ENCODE assay signal across 8 cellular contexts in genomic region chr17:10616502-10617119, GRCh38. TPM values are rescaled to one million over a fixed set of nuclear protein-coding genes. Genes with fewer than 3 reads are reported as not detected.
DNase-seq lines count a peak whose midpoint lies in the region; ATAC-seq and TF ChIP-seq lines count a peak whose summit lies in the region.

No MANE protein-coding gene starts in this region.

- H3K4me2 ChIP-seq in DOHH2 (ENCODE audit: low read length), result no peak overlapping the region

- intact Hi-C loops in activated CD4-positive, alpha-beta memory T cell treated with anti-CD3 and anti-CD28 coated beads for 36 hours (cut with micrococcal nuclease), result loop anchor here (10.0 kb wide), 2 partner anchors 322 to 692 kb away; no protein-coding TSS in a partner anchor

- no peak overlapping the region for H3K4me3 ChIP-seq in DOHH2 (ENCODE audit: low read length)

- no peak overlapping the region for H3K27ac ChIP-seq in DOHH2 (ENCODE audit: low read depth, low read length)

- peaks cover 3% of the 10 kb centered on the region for H3K27me3 Mint-ChIP-seq in activated CD4-positive, alpha-beta memory T cell treated with anti-CD3 and anti-CD28 coated beads for 36 hours

- no peaks in the 10 kb centered on the region for H3K27me3 ChIP-seq in DOHH2 (ENCODE audit: control insufficient read depth, low read length)

- no peak overlapping the region for H3K4me3 Mint-ChIP-seq in activated CD4-positive, alpha-beta memory T cell treated with anti-CD3 and anti-CD28 coated beads for 36 hours

- no peaks in the 10 kb centered on the region for H3K9me3 Mint-ChIP-seq in activated CD4-positive, alpha-beta memory T cell treated with anti-CD3 and anti-CD28 coated beads for 36 hours

- no peaks in the 10 kb centered on the region for H3K4me1 ChIP-seq in DOHH2 (ENCODE audit: control insufficient read depth, low read length)

- H3K27ac Mint-ChIP-seq in activated CD4-positive, alpha-beta memory T cell treated with anti-CD3 and anti-CD28 coated beads for 36 hours, result no peak overlapping the region

- peak; percentile 56 for ATAC-seq in HG02852 (IDR thresholded peaks at IDR 0.05; ENCODE audit: unreplicated experiment)
- no peak for ATAC-seq in GM21786 (IDR thresholded peaks at IDR 0.05; ENCODE audit: unreplicated experiment)

- POLR2A ChIA-PET in activated CD4-positive, alpha-beta memory T cell treated with anti-CD3 and anti-CD28 coated beads for 36 hours (lab: Charles Lee), result no interaction called here

- CTCF ChIA-PET in activated CD4-positive, alpha-beta memory T cell treated with anti-CD3 and anti-CD28 coated beads for 36 hours (lab: Charles Lee), result interaction anchor here (0.7 to 7.9 kb wide), 27 partner anchors 8 to 695 kb away, joined by 3 to 136 read pairs (median 4); no protein-coding TSS in a partner anchor

- DNase-seq in NCI-H526 (lab: John Stamatoyannopoulos, UW) (peak; percentile 39 to 71), medulla oblongata (ENCODE audit: extremely low spot score) (peak; percentile 67)
- DNase-seq in activated CD4-positive, alpha-beta memory T cell treated with anti-CD3 and anti-CD28 coated beads for 36 hours, result peak; percentile 77
- peak; percentile 50 for DNase-seq in effector CD4-positive, alpha-beta T cell
- DNase-seq in stimulated activated CD8-positive, alpha-beta memory T cell treated with anti-CD3 and anti-CD28 coated beads, Interleukin-15, amount 100 ng/mL, for 4 hours (ENCODE audit: low read depth in 2 of 2), result peak; percentile 14 to 23

- H4K20me1 ChIP-seq in DOHH2 (ENCODE audit: control insufficient read depth, insufficient read depth, low read depth, low read length), result no peaks in the 10 kb centered on the region

- no peaks in the 10 kb centered on the region for H3K36me3 ChIP-seq in DOHH2 (ENCODE audit: control insufficient read depth, low read length)

- TF ChIP-seq CTCF in DOHH2 (IDR thresholded peaks at IDR 0.05; ENCODE audit: low read depth, low read length, poor library complexity, severe bottlenecking), result peak; percentile 96

- H3K9me2 ChIP-seq in DOHH2 (replicated peaks; ENCODE audit: control insufficient read depth, low read length), result no peaks in the 10 kb centered on the region

- H3K79me2 ChIP-seq in DOHH2 (ENCODE audit: control insufficient read depth, low read length), result no peaks in the 10 kb centered on the region

- no peaks in the 10 kb centered on the region for H3K4me1 Mint-ChIP-seq in activated CD4-positive, alpha-beta memory T cell treated with anti-CD3 and anti-CD28 coated beads for 36 hours (ENCODE audit: low read depth)

- no peaks in the 10 kb centered on the region for H3F3A ChIP-seq in DOHH2 (ENCODE audit: control insufficient read depth, insufficient read depth)

- H3K36me3 Mint-ChIP-seq in activated CD4-positive, alpha-beta memory T cell treated with anti-CD3 and anti-CD28 coated beads for 36 hours, result no peaks in the 10 kb centered on the region

- H3K9me3 ChIP-seq in DOHH2 (ENCODE audit: control insufficient read depth, insufficient read depth, low read length), result no peaks in the 10 kb centered on the region

RNA-seq across cellular contexts. Expression of gene MYH3, which starts 40.5 kb away (rescaled TPM):
- 1 to 10 TPM; 1.6 to 2.4 TPM for total RNA-seq in activated CD4-positive, alpha-beta memory T cell treated with anti-CD3 and anti-CD28 coated beads for 36 hours

Comparison
In these comparisons a context has a peak if more than half of its experiments do, and no peak if none do; other contexts are left out.
1. DNase-seq: peak in every context shown above with its lines; median percentile 77 in activated CD4-positive, alpha-beta memory T cell treated with anti-CD3 and anti-CD28 coated beads for 36 hours; 67 in medulla oblongata; 55 in NCI-H526; 50 in effector CD4-positive, alpha-beta T cell; 18 in stimulated activated CD8-positive, alpha-beta memory T cell treated with anti-CD3 and anti-CD28 coated beads, Interleukin-15, amount 100 ng/mL, for 4 hours.